20 cellular contexts compared by ENCODE assay signal in the genomic region with DNA sequence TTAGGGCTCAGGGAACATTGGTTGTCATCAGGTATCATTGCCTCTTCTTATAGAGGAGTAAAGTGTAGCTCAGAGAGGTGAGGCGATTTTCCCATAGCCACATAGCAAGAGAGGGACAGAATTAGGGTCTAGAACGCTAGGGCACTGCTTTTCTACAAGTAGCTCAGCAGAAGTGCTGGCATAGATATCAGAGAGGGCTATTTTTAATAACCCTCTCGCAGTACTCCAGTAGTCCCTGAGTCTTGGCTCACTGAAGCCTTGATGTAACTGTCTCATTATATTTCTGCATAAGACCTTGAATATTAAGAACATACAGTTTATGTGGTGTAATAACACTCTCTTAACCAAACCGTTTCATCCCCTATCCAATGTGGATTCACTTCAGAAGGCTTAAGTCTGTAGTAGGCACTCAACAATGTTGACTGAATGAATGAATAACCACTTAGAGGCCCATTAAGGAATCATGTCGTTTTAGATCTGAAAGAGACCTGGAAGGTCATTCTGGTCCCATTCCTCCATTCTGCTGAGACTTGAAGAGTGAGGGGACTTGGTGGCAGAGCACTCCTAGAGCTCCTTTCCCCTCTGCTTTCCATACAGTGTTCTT. TPM values are rescaled to one million over a fixed set of nuclear protein-coding genes. Genes with fewer than 3 reads are reported as not detected.
DNase-seq lines count a peak whose midpoint lies in the region; ATAC-seq, FAIRE-seq and TF ChIP-seq lines count a peak whose summit lies in the region.
"Had no signal": no experiment of that assay in that cellular context is flagged by ENCODE, and none has a peak within 500 bp of the region (broad histone marks: within the 10 kb centered on the region; RNA-seq: fewer than 3 reads in every experiment).

No MANE protein-coding gene starts in this region.

- in situ Hi-C loops in K562 (cut with MboI), result no loop called here
- in situ Hi-C loops in gastrocnemius medialis (cut with MboI; ENCODE audit: low sequenced_read_pairs in 4 of 4), result no loop called here

- TF ChIP-seq RAD21 in K562 (CRISPR knock-in tag; conservative IDR thresholded peaks at IDR 0.05 in 1 of 2, IDR thresholded peaks at IDR 0.05 in 1 of 2), result no peak

- intact Hi-C loops in Right ventricle myocardium inferior (cut with DNase I), result loop anchor here (5.0 kb wide), 1 partner anchor 54 kb away; a partner anchor contains a TSS
- intact Hi-C loops in K562 (cut with micrococcal nuclease), result no loop called here
- intact Hi-C loops in gastrocnemius medialis (cut with DNase I; ENCODE audit: low total_unique reads), result no loop called here

- H3K27me3 ChIP-seq in right atrium auricular region, result no peaks in the 10 kb centered on the region
- H3K27me3 ChIP-seq in K562 (ENCODE audit: control insufficient read depth in 2 of 2, insufficient read depth in 2 of 2, low read length in 2 of 2), result peaks cover 38 to 40% of the 10 kb centered on the region in 2 experiments
- no peaks in the 10 kb centered on the region for H3K27me3 ChIP-seq in gastrocnemius medialis
- H3K27me3 ChIP-seq: BE2C had no signal

- POLR2A ChIA-PET in K562 (lab: Yijun Ruan, JAX), result interaction anchor here (0.6 to 1.7 kb wide), 3 partner anchors 12 to 24 kb away, joined by 3 to 4 read pairs (median 4); no protein-coding TSS in a partner anchor

- no peak overlapping the region for H3K9ac ChIP-seq in K562 (ENCODE audit: insufficient read depth in 1 of 2, low read depth in 2 of 2, low read length in 2 of 2)

- TF ChIP-seq POLR2A in K562 (conservative IDR thresholded peaks at IDR 0.05) (no peak), gastrocnemius medialis (IDR thresholded peaks at IDR 0.05) (no peak)

- H3K27ac ChIP-seq in right atrium auricular region (no peak overlapping the region), K562 (ENCODE audit: extremely low read depth, low read depth, low read length) (no peak overlapping the region), gastrocnemius medialis (peak overlapping the region; percentile 13 to 29 (median 26))
- H3K27ac ChIP-seq: SJSA1 had no signal

- no peaks in the 10 kb centered on the region for H3K9me3 ChIP-seq in right atrium auricular region
- no peaks in the 10 kb centered on the region for H3K9me3 ChIP-seq in K562 (replicated peaks; ENCODE audit: control insufficient read depth, insufficient read depth, low read depth, low read length)
- no peaks in the 10 kb centered on the region for H3K9me3 ChIP-seq in gastrocnemius medialis
- H3K9me3 ChIP-seq: BE2C, SJSA1 had no signal

- no peak for TF ChIP-seq CTCF in right atrium auricular region (IDR thresholded peaks at IDR 0.05)
- no peak for TF ChIP-seq CTCF in K562 (IDR thresholded peaks at IDR 0.05 in 2 of 3, conservative IDR thresholded peaks at IDR 0.05 in 1 of 3; ENCODE audit: insufficient read depth in 2 of 3, low read depth in 1 of 3, low read length in 3 of 3)
- TF ChIP-seq CTCF in gastrocnemius medialis (IDR thresholded peaks at IDR 0.05 in 4 of 5, conservative IDR thresholded peaks at IDR 0.05 in 1 of 5), result no peak

- H3K4me2 ChIP-seq in K562 (ENCODE audit: insufficient read depth, low read length), result no peak overlapping the region
- H3K4me2 ChIP-seq: GM23338 had no signal

- WGBS in K562 (ENCODE audit: insufficient coverage, low coverage, missing lambda C conversion rate), result 0% methylated on average over 5 of the region's 5 CpGs

- H3K36me3 ChIP-seq in right atrium auricular region, result no peaks in the 10 kb centered on the region
- H3K36me3 ChIP-seq in K562 (ENCODE audit: control insufficient read depth, insufficient read depth, low read length), result no peaks in the 10 kb centered on the region
- no peaks in the 10 kb centered on the region for H3K36me3 ChIP-seq in gastrocnemius medialis
- H3K36me3 ChIP-seq: BE2C, SJSA1 had no signal

- H3K9me1 ChIP-seq in K562 (ENCODE audit: control insufficient read depth, insufficient read depth, low read length), result no peaks in the 10 kb centered on the region

- H2AFZ ChIP-seq in K562 (ENCODE audit: low read depth, low read length), result no peak overlapping the region
- H2AFZ ChIP-seq: GM23338 had no signal

- peaks cover 12% of the 10 kb centered on the region for H4K20me1 ChIP-seq in K562 (replicated peaks; ENCODE audit: control insufficient read depth, insufficient read depth, low read length)

- CTCF ChIA-PET in K562 (lab: Yijun Ruan, JAX; ENCODE audit: low intra/inter-chr PET ratio), result no interaction called here

- H3K4me3 ChIP-seq in right atrium auricular region, result no peak overlapping the region
- H3K4me3 ChIP-seq in K562, result no peak overlapping the region
- H3K4me3 ChIP-seq in gastrocnemius medialis, result no peak overlapping the region
- H3K4me3 ChIP-seq: GM23338, SJSA1 had no signal

- DNase-seq in Right ventricle myocardium inferior (ENCODE audit: missing footprints) (no peak), right atrium auricular region (ENCODE audit: low spot score) (no peak), NCI-H2029 (lab: John Stamatoyannopoulos, UW) (peak; percentile 64), K562 (ENCODE audit: extremely low read depth in 1 of 4, low spot score in 3 of 4) (no peak), gastrocnemius medialis (no peak), RPMI8226 (no peak)
- DNase-seq: BE2C, HCEC 1CT, NCI-H1092, NCI-H146, NCI-H2081 treated with DMSO at 0.1 percent for 48 hours, NCI-H748 treated with DMSO at 0.1 percent for 48 hours, T-helper 1 cell had no signal

- no peaks in the 10 kb centered on the region for H3K79me2 ChIP-seq in K562 (ENCODE audit: control insufficient read depth, insufficient read depth, low read length)

- no peak for FAIRE-seq in K562 (lab: Jason Lieb, UNC)

- no peak for TF ChIP-seq EP300 in K562 (IDR thresholded peaks at IDR 0.05; ENCODE audit: low read length)

- BruUV-seq in K562 (replicated peaks; lab: Mats Ljungman, UMichigan), result no TSS peak

- peak; percentile 31 for ATAC-seq in Right ventricle myocardium inferior
- no peak for ATAC-seq in K562
- peak; percentile 53 to 55 for ATAC-seq in gastrocnemius medialis
- ATAC-seq in HG03342 (IDR thresholded peaks at IDR 0.05; ENCODE audit: unreplicated experiment), result no peak
- ATAC-seq in GM21526 (IDR thresholded peaks at IDR 0.05; ENCODE audit: low FRiP score, unreplicated experiment), result no peak
- ATAC-seq: GM23338, Panc1 had no signal

- peaks cover 0 to 7% of the 10 kb centered on the region in 2 donors for H3K4me1 ChIP-seq in right atrium auricular region
- peaks cover 0 to 10% of the 10 kb centered on the region in 2 experiments; a peak in 2 of 5 replicates for H3K4me1 ChIP-seq in K562 (replicated peaks in 1 of 2; ENCODE audit: control insufficient read depth in 2 of 2, insufficient read depth in 2 of 2, low read length in 2 of 2)
- peaks cover 4 to 15% of the 10 kb centered on the region in 2 donors for H3K4me1 ChIP-seq in gastrocnemius medialis
- H3K4me1 ChIP-seq: BE2C had no signal

TF ChIP-seq in K562, 482 proteins besides CTCF, POLR2A, EP300 and RAD21:
- no peak for TF ChIP-seq ZBTB8A (IDR thresholded peaks at IDR 0.05; ENCODE audit: partially characterized antibody)
- TF ChIP-seq CBX8 (IDR thresholded peaks at IDR 0.05; ENCODE audit: borderline replicate concordance, extremely low read depth, low read depth, low read length, poor library complexity, severe bottlenecking), result peak; percentile 66
TF ChIP-seq in K562: peak in this region for 1.

RNA-seq across cellular contexts. Expression of a gene that starts 4.7 kb away (rescaled TPM):
- 1.9 TPM for total RNA-seq in Right ventricle myocardium inferior
- under 1 TPM; 0.31 to 0.82 TPM for total RNA-seq in right atrium auricular region
- not detected in 2 replicates for total RNA-seq in K562 (2011; cell fraction: chromatin; rRNA removed; ENCODE audit: low replicate concordance)
- not detected in 2 replicates for total RNA-seq in K562 (2011; cell fraction: nucleolus; rRNA removed)
- not detected in 2 replicates for total RNA-seq in K562 (2011; cell fraction: nucleoplasm; rRNA removed)
- not detected in 2 replicates for total RNA-seq in K562 (2014; rRNA removed)
- total RNA-seq in K562 (2014; rRNA removed; fragmentation: Illumina TruSeq; extraction: Trizol), result not detected in 2 replicates
- not detected in 2 replicates for total RNA-seq in K562 (2015; rRNA removed; fragmentation: Illumina TruSeq; extraction: Trizol)
- total RNA-seq in K562 (2021), result not detected in 2 replicates
- polyA plus RNA-seq in K562 (2011; rRNA removed), result not detected in 2 replicates
- polyA plus RNA-seq in K562 (2011; cell fraction: cytosol; rRNA removed), result not detected in 2 replicates
- not detected in 2 replicates for polyA plus RNA-seq in K562 (2011; cell fraction: nucleus; rRNA removed)
- not detected in 2 replicates for polyA plus RNA-seq in K562 (2012)
- not detected in 2 replicates for polyA plus RNA-seq in K562 (2014; fragmentation: Illumina TruSeq; extraction: Trizol)
- polyA plus RNA-seq in K562 (2014; fragmentation: Nextera tagmentation; extraction: Ambion mirVana), result not detected
- not detected in 2 replicates for polyA plus RNA-seq in K562 (2014; rRNA removed)
- polyA minus RNA-seq in K562 (2011; rRNA and poly(A)+ RNA removed), result not detected in 2 replicates
- not detected in 2 replicates for polyA minus RNA-seq in K562 (2011; cell fraction: cytosol; rRNA and poly(A)+ RNA removed)
- not detected in 2 replicates for polyA minus RNA-seq in K562 (2011; cell fraction: nucleus; rRNA and poly(A)+ RNA removed)
- total RNA-seq in gastrocnemius medialis, result 1 to 10 TPM in 2 of 4 donors, under 1 TPM in 2; 0.46 to 1.7 (median 1.0) TPM
- total RNA-seq: G401, NCI-H460, SJSA1 had no signal

RNA-seq across cellular contexts. Expression of a gene that starts 53.6 kb away (rescaled TPM):
- total RNA-seq in Right ventricle myocardium inferior (62.3 TPM), right atrium auricular region (10 to 100 TPM; 45.5 to 63.9 TPM), K562 (2014; rRNA removed) (486 and 497 TPM in 2 replicates), K562 (2014; rRNA removed; fragmentation: Illumina TruSeq; extraction: Trizol) (432 and 435 TPM in 2 replicates), K562 (2015; rRNA removed; fragmentation: Illumina TruSeq; extraction: Trizol) (507 and 545 TPM in 2 replicates), K562 (2021) (262 and 298 TPM in 2 replicates), gastrocnemius medialis (100 to 1,000 TPM in 2 of 4 donors, 10 to 100 TPM in 2; 75.3 to 137 (median 93.3) TPM)
- 113 and 166 TPM in 2 replicates for total RNA-seq in K562 (2011; cell fraction: chromatin; rRNA removed; ENCODE audit: low replicate concordance)
- total RNA-seq in K562 (2011; cell fraction: nucleolus; rRNA removed), result 109 and 111 TPM in 2 replicates
- 160 and 203 TPM in 2 replicates for total RNA-seq in K562 (2011; cell fraction: nucleoplasm; rRNA removed)
- polyA plus RNA-seq in K562 (2011; rRNA removed) (324 and 496 TPM in 2 replicates), K562 (2014; fragmentation: Illumina TruSeq; extraction: Trizol) (415 and 463 TPM in 2 replicates), K562 (2014; fragmentation: Nextera tagmentation; extraction: Ambion mirVana) (1,000 to 10,000 TPM; 1,739 to 1,742 TPM), K562 (2014; rRNA removed) (636 and 716 TPM in 2 replicates)
- 234 and 249 TPM in 2 replicates for polyA plus RNA-seq in K562 (2011; cell fraction: cytosol; rRNA removed)
- polyA plus RNA-seq in K562 (2011; cell fraction: nucleus; rRNA removed), result 147 and 154 TPM in 2 replicates
- polyA plus RNA-seq in K562 (2012), result 170 and 540 TPM in 2 replicates
- 175 and 198 TPM in 2 replicates for polyA minus RNA-seq in K562 (2011; rRNA and poly(A)+ RNA removed)
- 111 and 115 TPM in 2 replicates for polyA minus RNA-seq in K562 (2011; cell fraction: cytosol; rRNA and poly(A)+ RNA removed)
- 84.0 and 132 TPM in 2 replicates for polyA minus RNA-seq in K562 (2011; cell fraction: nucleus; rRNA and poly(A)+ RNA removed)

Comparison
In these comparisons a context has a peak if more than half of its experiments do, and no peak if none do; other contexts are left out.
1. ATAC-seq: peak in Right ventricle myocardium inferior (single experiment) and gastrocnemius medialis (2 of 2); none in K562 (single experiment), HG03342 (single experiment) and GM21526 (single experiment).
2. H3K27ac ChIP-seq: peak in gastrocnemius medialis (4 of 4); none in right atrium auricular region (0 of 2) and K562 (single experiment).